Comparison of ENCODE assay signal across 21 cellular contexts in genomic region chr19:18518639-18519038, GRCh38. TPM values are rescaled to one million over a fixed set of nuclear protein-coding genes. Genes with fewer than 3 reads are reported as not detected.
DNase-seq lines count a peak whose midpoint lies in the region; ATAC-seq and TF ChIP-seq lines count a peak whose summit lies in the region.
"Had no signal": no experiment of that assay in that cellular context is flagged by ENCODE, and none has a peak within 500 bp of the region (broad histone marks: within the 10 kb centered on the region; RNA-seq: fewer than 3 reads in every experiment).

No MANE protein-coding gene starts in this region.

- peaks cover 3% of the 10 kb centered on the region; the same call in 1 of the 2 replicates for H3K36me3 ChIP-seq in RWPE2 (ENCODE audit: low read depth)
- no peaks in the 10 kb centered on the region for H3K36me3 ChIP-seq in lower lobe of right lung
- H3K36me3 ChIP-seq: pancreas had no signal

- CTCF ChIA-PET in CD4-positive, alpha-beta T cell (lab: Charles Lee) = interaction anchor here (3.1 to 4.2 kb wide), 2 partner anchors 15 to 22 kb away, joined by 10 to 35 read pairs; no protein-coding TSS in a partner anchor

- no peak overlapping the region for H3K27ac ChIP-seq in CD4-positive, alpha-beta T cell (ENCODE audit: low read depth, low read length)
- H3K27ac ChIP-seq in RWPE2 (ENCODE audit: poor library complexity, severe bottlenecking) (peak overlapping the region; percentile 91), lower lobe of right lung (peak overlapping the region; percentile 98)

- H3K4me1 Mint-ChIP-seq in CD4-positive, alpha-beta T cell (ENCODE audit: low read depth) = peaks cover 27% of the 10 kb centered on the region
- H3K4me1 Mint-ChIP-seq in stimulated activated effector memory CD8-positive, alpha-beta T cell treated with anti-CD3 and anti-CD28 coated beads, Interleukin-12 subunit alpha, Interleukin-12 subunit beta, amount 100 ng/mL, for 72 hours = peaks cover 65% of the 10 kb centered on the region

- H3K27ac Mint-ChIP-seq in CD4-positive, alpha-beta T cell = no peak overlapping the region
- H3K27ac Mint-ChIP-seq in stimulated activated effector memory CD8-positive, alpha-beta T cell treated with anti-CD3 and anti-CD28 coated beads, Interleukin-12 subunit alpha, Interleukin-12 subunit beta, amount 100 ng/mL, for 72 hours = peak overlapping the region; percentile 96

- intact Hi-C loops in CD4-positive, alpha-beta T cell (cut with DNase I, micrococcal nuclease) = loop anchor here in 1 of 2 experiments (5.0 kb wide), 1 partner anchor 46 kb away; no protein-coding TSS in a partner anchor
- intact Hi-C loops in lower lobe of right lung (cut with DNase I) = no loop called here

- no peak for DNase-seq in CD4-positive, alpha-beta T cell
- DNase-seq in RWPE2 (ENCODE audit: low spot score) (no peak), lower lobe of right lung (no peak), GM19240 (ENCODE audit: insufficient read length, low spot score) (no peak), UCSD-AML1 (lab: John Stamatoyannopoulos, UW; ENCODE audit: unreplicated experiment) (no peak)
- DNase-seq in stimulated activated effector memory CD8-positive, alpha-beta T cell treated with anti-CD3 and anti-CD28 coated beads, Interleukin-12 subunit alpha, Interleukin-12 subunit beta, amount 100 ng/mL, for 72 hours (ENCODE audit: low spot score in 2 of 2) = no peak
- DNase-seq in stimulated activated CD4-positive, alpha-beta T cell treated with anti-CD3 and anti-CD28 coated beads, Interleukin-2, amount 100 ng/mL, for 48 hours = no peak
- DNase-seq: activated naive CD4-positive, alpha-beta T cell; aorta; kidney; naive B cell; NCI-H1436 treated with DMSO at 0.1 percent for 48 hours; NCI-H2171 treated with DMSO at 0.1 percent for 48 hours; NCI-H774; pancreas; PC-3; SIG-M5; stimulated activated naive CD8-positive, alpha-beta T cell treated with anti-CD3 and anti-CD28 coated beads, Interleukin-15, amount 100 ng/mL, for 72 hours; T-cell had no signal

- TF ChIP-seq CTCF in CD4-positive, alpha-beta T cell (IDR thresholded peaks at IDR 0.05) = no peak
- no peak for TF ChIP-seq CTCF in RWPE2 (IDR thresholded peaks at IDR 0.05; ENCODE audit: poor library complexity, severe bottlenecking)
- no peak for TF ChIP-seq CTCF in lower lobe of right lung (IDR thresholded peaks at IDR 0.05)

- H3K4me3 ChIP-seq in RWPE2 (ENCODE audit: severe bottlenecking) = no peak overlapping the region
- no peak overlapping the region for H3K4me3 ChIP-seq in lower lobe of right lung
- H3K4me3 ChIP-seq: pancreas had no signal

- H3K36me3 Mint-ChIP-seq in CD4-positive, alpha-beta T cell (ENCODE audit: low read depth) = peaks cover 6% of the 10 kb centered on the region
- peaks cover 43% of the 10 kb centered on the region for H3K36me3 Mint-ChIP-seq in stimulated activated effector memory CD8-positive, alpha-beta T cell treated with anti-CD3 and anti-CD28 coated beads, Interleukin-12 subunit alpha, Interleukin-12 subunit beta, amount 100 ng/mL, for 72 hours
- H3K36me3 Mint-ChIP-seq: naive B cell, T-cell had no signal

- POLR2A ChIA-PET in CD4-positive, alpha-beta T cell (lab: Charles Lee) = interaction anchor here (0.6 to 4.3 kb wide), 3 partner anchors 11 to 505 kb away, joined by 3 to 41 read pairs (median 4); partner anchors contain the start of gene KXD1

- peak overlapping the region; percentile 11 for H3K4me3 Mint-ChIP-seq in CD4-positive, alpha-beta T cell
- H3K4me3 Mint-ChIP-seq in stimulated activated effector memory CD8-positive, alpha-beta T cell treated with anti-CD3 and anti-CD28 coated beads, Interleukin-12 subunit alpha, Interleukin-12 subunit beta, amount 100 ng/mL, for 72 hours = peak overlapping the region; percentile 96

- H3K9me3 ChIP-seq in CD4-positive, alpha-beta T cell (ENCODE audit: control insufficient read depth, low read length) = no peaks in the 10 kb centered on the region
- H3K9me3 ChIP-seq in RWPE2 (ENCODE audit: severe bottlenecking) (no peaks in the 10 kb centered on the region), lower lobe of right lung (no peaks in the 10 kb centered on the region)
- H3K9me3 ChIP-seq: pancreas had no signal

- H3K9me3 Mint-ChIP-seq in CD4-positive, alpha-beta T cell = no peaks in the 10 kb centered on the region
- H3K9me3 Mint-ChIP-seq in stimulated activated effector memory CD8-positive, alpha-beta T cell treated with anti-CD3 and anti-CD28 coated beads, Interleukin-12 subunit alpha, Interleukin-12 subunit beta, amount 100 ng/mL, for 72 hours = no peaks in the 10 kb centered on the region
- H3K9me3 Mint-ChIP-seq: naive B cell; stimulated activated naive CD8-positive, alpha-beta T cell treated with anti-CD3 and anti-CD28 coated beads, Interleukin-15, amount 100 ng/mL, for 72 hours; T-cell had no signal

- no peak for ATAC-seq in CD4-positive, alpha-beta T cell (ENCODE audit: poor library complexity)
- no peak for ATAC-seq in RWPE2 (ENCODE audit: low read depth)
- no peak for ATAC-seq in lower lobe of right lung
- ATAC-seq in stimulated activated effector memory CD8-positive, alpha-beta T cell treated with anti-CD3 and anti-CD28 coated beads, Interleukin-12 subunit alpha, Interleukin-12 subunit beta, amount 100 ng/mL, for 72 hours = no peak
- no peak for ATAC-seq in HG03469 (IDR thresholded peaks at IDR 0.05; ENCODE audit: unreplicated experiment)
- ATAC-seq: pancreas; PC-3; sciatic nerve; stimulated activated naive CD8-positive, alpha-beta T cell treated with anti-CD3 and anti-CD28 coated beads, Interleukin-15, amount 100 ng/mL, for 72 hours; T-cell had no signal

- no peaks in the 10 kb centered on the region for H3K27me3 Mint-ChIP-seq in CD4-positive, alpha-beta T cell
- H3K27me3 Mint-ChIP-seq: naive B cell; stimulated activated naive CD8-positive, alpha-beta T cell treated with anti-CD3 and anti-CD28 coated beads, Interleukin-15, amount 100 ng/mL, for 72 hours; T-cell had no signal

- H3K4me1 ChIP-seq in RWPE2 (ENCODE audit: insufficient read depth, poor library complexity, severe bottlenecking) = peaks cover 25% of the 10 kb centered on the region
- H3K4me1 ChIP-seq in lower lobe of right lung = peaks cover 63% of the 10 kb centered on the region

- H3K27me3 ChIP-seq in CD4-positive, alpha-beta T cell (ENCODE audit: control insufficient read depth, insufficient read depth, low read length) = no peaks in the 10 kb centered on the region
- H3K27me3 ChIP-seq in RWPE2 (ENCODE audit: insufficient read depth, poor library complexity, severe bottlenecking) = no peaks in the 10 kb centered on the region
- no peaks in the 10 kb centered on the region for H3K27me3 ChIP-seq in lower lobe of right lung (ENCODE audit: low read depth)
- H3K27me3 ChIP-seq: pancreas had no signal

RNA-seq across cellular contexts. Expression of gene ELL, which starts 3.2 kb away (rescaled TPM):
- total RNA-seq in CD4-positive, alpha-beta T cell = 10 to 100 TPM; 46.2 to 46.8 TPM
- 19.7 TPM for total RNA-seq in lower lobe of right lung

RNA-seq across cellular contexts. Expression of gene FKBP8, which starts 24.7 kb away (rescaled TPM):
- total RNA-seq in CD4-positive, alpha-beta T cell = 100 to 1,000 TPM; 147 to 152 TPM
- total RNA-seq in lower lobe of right lung = 195 TPM

RNA-seq across cellular contexts. Expression of gene KXD1, which starts 39.0 kb away (rescaled TPM):
- total RNA-seq in CD4-positive, alpha-beta T cell = 10 to 100 TPM; 64.2 to 66.9 TPM
- total RNA-seq in lower lobe of right lung = 71.9 TPM

RNA-seq across cellular contexts. Expression of gene UBA52, which starts 53.0 kb away (rescaled TPM):
- total RNA-seq in CD4-positive, alpha-beta T cell = 1,000 to 10,000 TPM; 2,255 to 2,378 TPM
- total RNA-seq in lower lobe of right lung = 884 TPM
